ENCODE assay signal across 8 cellular contexts in genomic region chr19:2456301-2456570, GRCh38. TPM values are rescaled to one million over a fixed set of nuclear protein-coding genes. Genes with fewer than 3 reads are reported as not detected.
DNase-seq lines count a peak whose midpoint lies in the region; ATAC-seq and TF ChIP-seq lines count a peak whose summit lies in the region.

No MANE protein-coding gene starts in this region.

- peaks cover 28% of the 10 kb centered on the region for H3K4me1 Mint-ChIP-seq in activated naive CD4-positive, alpha-beta T cell treated with anti-CD3 and anti-CD28 coated beads, Interleukin-2, amount 10 ng/mL, durations not matched to agents 7 days and 5 days

- peaks cover 13% of the 10 kb centered on the region for H3K36me3 Mint-ChIP-seq in activated naive CD4-positive, alpha-beta T cell treated with anti-CD3 and anti-CD28 coated beads, Interleukin-2, amount 10 ng/mL, durations not matched to agents 7 days and 5 days

- peak overlapping the region; percentile 83 for H3K4me3 Mint-ChIP-seq in activated naive CD4-positive, alpha-beta T cell treated with anti-CD3 and anti-CD28 coated beads, Interleukin-2, amount 10 ng/mL, durations not matched to agents 7 days and 5 days

- H3K4me3 ChIP-seq in left ventricle myocardium inferior = peak overlapping the region; percentile 99
- H3K4me3 ChIP-seq in smooth muscle cell = peak overlapping the region; percentile 98

- H3K27ac ChIP-seq in VCaP (peak overlapping the region; percentile 90), left ventricle myocardium inferior (replicated peaks) (peak overlapping the region; percentile 54), smooth muscle cell (ENCODE audit: low read depth) (peak overlapping the region; percentile 24)

- intact Hi-C loops in left ventricle myocardium inferior (cut with micrococcal nuclease) = no loop called here

- H3K9me3 ChIP-seq in left ventricle myocardium inferior (replicated peaks) (no peaks in the 10 kb centered on the region), smooth muscle cell (replicated peaks; ENCODE audit: low read depth) (no peaks in the 10 kb centered on the region)

- CTCF ChIA-PET in activated naive CD4-positive, alpha-beta T cell treated with anti-CD3 and anti-CD28 coated beads, Interleukin-2, amount 10 ng/mL, durations not matched to agents 7 days and 5 days (lab: Charles Lee) = interaction anchor here (1.6 kb wide), 1 partner anchor 28 kb away, joined by 4 read pairs; no protein-coding TSS in a partner anchor

- H2AFZ ChIP-seq in smooth muscle cell (ENCODE audit: low read depth) = peak overlapping the region; percentile 58

- H3K27ac Mint-ChIP-seq in activated naive CD4-positive, alpha-beta T cell treated with anti-CD3 and anti-CD28 coated beads, Interleukin-2, amount 10 ng/mL, durations not matched to agents 7 days and 5 days = peak overlapping the region; percentile 92

- peaks cover 22% of the 10 kb centered on the region for H3K4me1 ChIP-seq in left ventricle myocardium inferior
- H3K4me1 ChIP-seq in smooth muscle cell (ENCODE audit: low read depth) = peaks cover 4% of the 10 kb centered on the region

- no peaks in the 10 kb centered on the region for H3K9me3 Mint-ChIP-seq in activated naive CD4-positive, alpha-beta T cell treated with anti-CD3 and anti-CD28 coated beads, Interleukin-2, amount 10 ng/mL, durations not matched to agents 7 days and 5 days

- no peaks in the 10 kb centered on the region for H3K27me3 ChIP-seq in left ventricle myocardium inferior (ENCODE audit: low read depth)
- H3K27me3 ChIP-seq in smooth muscle cell (ENCODE audit: low read depth) = no peaks in the 10 kb centered on the region

- TF ChIP-seq CTCF in VCaP (conservative IDR thresholded peaks at IDR 0.05) = no peak
- TF ChIP-seq CTCF in left ventricle myocardium inferior (IDR thresholded peaks at IDR 0.05; ENCODE audit: borderline replicate concordance) = no peak
- TF ChIP-seq CTCF in smooth muscle cell (IDR thresholded peaks at IDR 0.05; ENCODE audit: borderline replicate concordance, insufficient read depth, poor library complexity, severe bottlenecking) = no peak

- H3K27me3 Mint-ChIP-seq in activated naive CD4-positive, alpha-beta T cell treated with anti-CD3 and anti-CD28 coated beads, Interleukin-2, amount 10 ng/mL, durations not matched to agents 7 days and 5 days = no peaks in the 10 kb centered on the region

- H3K79me2 ChIP-seq in smooth muscle cell (ENCODE audit: low read depth) = peaks cover 54% of the 10 kb centered on the region

- peak overlapping the region; percentile 85 for H3K9ac ChIP-seq in smooth muscle cell (ENCODE audit: low read depth)

- peaks cover 43% of the 10 kb centered on the region for H4K20me1 ChIP-seq in smooth muscle cell (ENCODE audit: low read depth)

- no peaks in the 10 kb centered on the region for H3F3A ChIP-seq in smooth muscle cell (ENCODE audit: low read depth)

- H3K36me3 ChIP-seq in left ventricle myocardium inferior (no peaks in the 10 kb centered on the region), smooth muscle cell (ENCODE audit: low read depth) (no peaks in the 10 kb centered on the region)

- no peak for ATAC-seq in HG02642 (IDR thresholded peaks at IDR 0.05; ENCODE audit: poor library complexity, unreplicated experiment)

- WGBS in smooth muscle cell (ENCODE audit: low lambda C conversion rate) = 6% methylated on average over 3 of the region's 26 CpGs

- DNase-seq in activated naive CD4-positive, alpha-beta T cell treated with anti-CD3 and anti-CD28 coated beads, Interleukin-2, amount 10 ng/mL, durations not matched to agents 7 days and 5 days = no peak
- DNase-seq in activated naive CD4-positive, alpha-beta T cell (lab: John Stamatoyannopoulos, UW) = no peak
- no peak for DNase-seq in left ventricle myocardium inferior
- DNase-seq in smooth muscle cell (lab: John Stamatoyannopoulos, UW; ENCODE audit: unreplicated experiment) = no peak
- DNase-seq in NK-92 (lab: John Stamatoyannopoulos, UW; ENCODE audit: unreplicated experiment) = no peak
- no peak for DNase-seq in NCI-H2196 (lab: John Stamatoyannopoulos, UW; ENCODE audit: unreplicated experiment)

- H3K4me2 ChIP-seq in smooth muscle cell = peak overlapping the region; percentile 97

RNA-seq across cellular contexts. Expression of gene LMNB2, which starts 0.5 kb away (rescaled TPM):
- total RNA-seq in left ventricle myocardium inferior (11.0 TPM), smooth muscle cell (21.7 and 25.5 TPM in 2 replicates)
- polyA plus RNA-seq in smooth muscle cell = 29.5 and 41.8 TPM in 2 replicates

RNA-seq across cellular contexts. Expression of gene GADD45B, which starts 19.7 kb away (rescaled TPM):
- total RNA-seq in left ventricle myocardium inferior (34.3 TPM), smooth muscle cell (252 and 326 TPM in 2 replicates)
- 435 and 533 TPM in 2 replicates for polyA plus RNA-seq in smooth muscle cell

RNA-seq across cellular contexts. Expression of gene TIMM13, which starts 28.9 kb away (rescaled TPM):
- total RNA-seq in left ventricle myocardium inferior (87.7 TPM), smooth muscle cell (14.1 and 20.0 TPM in 2 replicates)
- polyA plus RNA-seq in smooth muscle cell = 107 and 119 TPM in 2 replicates

Comparison
In these comparisons a context has a peak if more than half of its experiments do, and no peak if none do; other contexts are left out.
1. H3K27ac ChIP-seq: peak in every context shown above with its lines; median percentile 90 in VCaP; 54 in left ventricle myocardium inferior; 24 in smooth muscle cell.